Comparison of ENCODE assay signal across 24 cellular contexts in genomic region chr10:68463365-68464093, GRCh38. TPM values are rescaled to one million over a fixed set of nuclear protein-coding genes. Genes with fewer than 3 reads are reported as not detected.
DNase-seq lines count a peak whose midpoint lies in the region; ATAC-seq and TF ChIP-seq lines count a peak whose summit lies in the region.
"Had no signal": no experiment of that assay in that cellular context is flagged by ENCODE, and none has a peak within 500 bp of the region (broad histone marks: within the 10 kb centered on the region; RNA-seq: fewer than 3 reads in every experiment).

No MANE protein-coding gene starts in this region.

- H3K9me3 ChIP-seq in right cardiac atrium (ENCODE audit: control insufficient read depth, low read length), result no peaks in the 10 kb centered on the region
- H3K9me3 ChIP-seq in left ventricle myocardium inferior (replicated peaks), result no peaks in the 10 kb centered on the region
- H3K9me3 ChIP-seq: BLaER1 treated with 17β-estradiol and CSF1 and Interleukin-3, amounts not matched to agents 10 nM and 100 nM; Caco-2; Peyer's patch; SJSA1 had no signal

- no peak overlapping the region for H3K27ac ChIP-seq in right cardiac atrium (ENCODE audit: low read length)
- peak overlapping the region; percentile 19 for H3K27ac ChIP-seq in angular gyrus (ENCODE audit: low read depth, low read length)
- peak overlapping the region; percentile 33 for H3K27ac ChIP-seq in left ventricle myocardium inferior (replicated peaks)
- H3K27ac ChIP-seq: BLaER1 treated with 17β-estradiol and CSF1 and Interleukin-3, amounts not matched to agents 10 nM and 100 nM; GM23248; KMS-11; Peyer's patch; SJSA1 had no signal

- H3K27me3 ChIP-seq in right cardiac atrium (ENCODE audit: control insufficient read depth, insufficient read depth) (no peaks in the 10 kb centered on the region), left ventricle myocardium inferior (ENCODE audit: low read depth) (no peaks in the 10 kb centered on the region)
- H3K27me3 ChIP-seq: BLaER1 treated with 17β-estradiol and CSF1 and Interleukin-3, amounts not matched to agents 10 nM and 100 nM; Peyer's patch; SJSA1 had no signal

- CTCF ChIA-PET in GM10248 (lab: Yijun Ruan, JAX), result no interaction called here

- DNase-seq in Right ventricle myocardium inferior (ENCODE audit: missing footprints), result no peak
- no peak for DNase-seq in right cardiac atrium
- no peak for DNase-seq in left ventricle myocardium inferior
- DNase-seq in NCI-H2029 (lab: John Stamatoyannopoulos, UW), result no peak
- no peak for DNase-seq in GM10248 (ENCODE audit: extremely low spot score)
- no peak for DNase-seq in NCI-H187 (lab: John Stamatoyannopoulos, UW)
- DNase-seq: 8988T; Caco-2; CD4-positive, alpha-beta memory T cell; DMS 273 treated with DMSO at 0.1 percent for 48 hours; DMS79 treated with DMSO at 0.1 percent for 48 hours; GM23248; H9; NCI-H1105; NCI-H146; NCI-H2081; NCI-H2171; NCI-H524 treated with DMSO at 0.1 percent for 48 hours; Peyer's patch had no signal

- ATAC-seq in Right ventricle myocardium inferior (peak; percentile 71), right cardiac atrium (no peak)

- WGBS in right cardiac atrium, result 67% methylated on average over 6 of the region's 7 CpGs

- H3K4me3 ChIP-seq in right cardiac atrium (ENCODE audit: low read length) (no peak overlapping the region), left ventricle myocardium inferior (no peak overlapping the region)
- H3K4me3 ChIP-seq: BLaER1 treated with 17β-estradiol and CSF1 and Interleukin-3, amounts not matched to agents 10 nM and 100 nM; GM12878; GM23248; Peyer's patch; SJSA1 had no signal

- TF ChIP-seq CTCF in left ventricle myocardium inferior (IDR thresholded peaks at IDR 0.05; ENCODE audit: borderline replicate concordance) (no peak), GM10248 (IDR thresholded peaks at IDR 0.05; ENCODE audit: control extremely low read depth, extremely low read depth, low read depth, missing control alignments) (no peak)

- intact Hi-C loops in Right ventricle myocardium inferior (cut with DNase I) (no loop called here), right cardiac atrium (cut with DNase I) (no loop called here), left ventricle myocardium inferior (cut with micrococcal nuclease) (no loop called here)

- H3K36me3 ChIP-seq in left ventricle myocardium inferior, result peaks cover 4% of the 10 kb centered on the region

- H3K4me1 ChIP-seq in right cardiac atrium (ENCODE audit: control insufficient read depth, insufficient read depth, low read length), result no peaks in the 10 kb centered on the region
- H3K4me1 ChIP-seq in left ventricle myocardium inferior, result peaks cover 5% of the 10 kb centered on the region
- H3K4me1 ChIP-seq: Caco-2, Peyer's patch, SJSA1 had no signal

- POLR2A ChIA-PET in GM10248 (lab: Yijun Ruan, JAX), result no interaction called here

RNA-seq across cellular contexts. Expression of gene DNA2, which starts 8.2 kb away (rescaled TPM):
- total RNA-seq in Right ventricle myocardium inferior (1.5 TPM), right cardiac atrium (1 to 10 TPM; 1.8 to 3.8 (median 2.5) TPM), left ventricle myocardium inferior (2.1 TPM)
- polyA plus RNA-seq in right cardiac atrium, result 0.97 TPM

RNA-seq across cellular contexts. Expression of gene RUFY2, which starts 56.5 kb away (rescaled TPM):
- total RNA-seq in Right ventricle myocardium inferior, result 6.7 TPM
- total RNA-seq in right cardiac atrium, result 10 to 100 TPM in 2 of 4 donors, 1 to 10 TPM in 2; 9.3 to 11.7 (median 10.5) TPM
- polyA plus RNA-seq in right cardiac atrium, result 4.6 TPM
- 9.9 TPM for total RNA-seq in left ventricle myocardium inferior
